Comparison of ENCODE assay signal across 31 cellular contexts in genomic region chr12:85664429-85664828, GRCh38.
"Had no signal": no experiment of that assay in that cellular context is flagged by ENCODE, and none has a peak within 500 bp of the region (broad histone marks: within the 10 kb centered on the region; RNA-seq: fewer than 3 reads in every experiment).

No MANE protein-coding gene starts in this region.

- DNase-seq: activated CD4-positive, alpha-beta memory T cell treated with anti-CD3 and anti-CD28 coated beads for 36 hours; activated CD4-positive, alpha-beta T cell treated with anti-CD3 and anti-CD28 coated beads for 36 hours; activated CD4-positive, alpha-beta T cell treated with anti-CD3 and anti-CD28 coated beads, Interleukin-2, amount 10 ng/mL, durations not matched to agents 24 days and 14 days; activated CD4-positive, CD25-positive, alpha-beta regulatory T cell; activated CD4-positive, CD25-positive, alpha-beta regulatory T cell treated with anti-CD3 and anti-CD28 coated beads, Interleukin-2, amount 50 U/mL, for 72 hours; activated CD8-positive, alpha-beta memory T cell treated with anti-CD3 and anti-CD28 coated beads, Interleukin-2, amount 10 ng/mL, durations not matched to agents 7 days and 5 days; activated CD8-positive, alpha-beta memory T cell treated with anti-CD3 and anti-CD28 coated beads, Interleukin-2, amount 50 U/mL, for 4 hours; activated CD8-positive, alpha-beta T cell treated with anti-CD3 and anti-CD28 coated beads, Interleukin-2, amount 10 ng/mL, durations not matched to agents 7 days and 5 days; activated effector memory CD4-positive, alpha-beta T cell treated with anti-CD3 and anti-CD28 coated beads, Interleukin-2, amount 50 U/mL, for 16 hours; activated naive CD4-positive, alpha-beta T cell treated with anti-CD3 and anti-CD28 coated beads for 36 hours; activated naive CD8-positive, alpha-beta T cell treated with anti-CD3 and anti-CD28 coated beads for 36 hours; activated naive CD8-positive, alpha-beta T cell treated with anti-CD3 and anti-CD28 coated beads, Interleukin-2, amount 50 U/mL, for 24 hours; activated T-cell treated with anti-CD3 and anti-CD28 coated beads, Interleukin-2, amount 50 U/mL, for 1 hour; activated T-cell treated with anti-CD3 and anti-CD28 coated beads, Interleukin-2, amount 50 U/mL, for 48 hours; adrenal gland; amygdala; aorta; body of pancreas; caudate nucleus; colonic mucosa; effector CD8-positive, alpha-beta T cell; foreskin fibroblast; heart right ventricle; T-helper 2 cell had no signal

- H3K27ac Mint-ChIP-seq: activated CD4-positive, alpha-beta memory T cell treated with anti-CD3 and anti-CD28 coated beads for 36 hours; activated CD4-positive, alpha-beta T cell treated with anti-CD3 and anti-CD28 coated beads for 36 hours; activated CD4-positive, alpha-beta T cell treated with anti-CD3 and anti-CD28 coated beads, Interleukin-2, amount 10 ng/mL, durations not matched to agents 24 days and 14 days; activated CD8-positive, alpha-beta memory T cell treated with anti-CD3 and anti-CD28 coated beads, Interleukin-2, amount 10 ng/mL, durations not matched to agents 7 days and 5 days; activated CD8-positive, alpha-beta T cell treated with anti-CD3 and anti-CD28 coated beads, Interleukin-2, amount 10 ng/mL, durations not matched to agents 7 days and 5 days; activated naive CD4-positive, alpha-beta T cell treated with anti-CD3 and anti-CD28 coated beads for 36 hours; activated naive CD4-positive, alpha-beta T cell treated with anti-CD3 and anti-CD28 coated beads, Interleukin-2, amount 50 U/mL, for 24 hours; activated naive CD8-positive, alpha-beta T cell treated with anti-CD3 and anti-CD28 coated beads for 36 hours; activated naive CD8-positive, alpha-beta T cell treated with anti-CD3 and anti-CD28 coated beads, Interleukin-2, amount 50 U/mL, for 24 hours; activated T-helper 1 cell treated with anti-CD3 and anti-CD28 coated beads, Interleukin-12 subunit alpha, Interleukin-12 subunit beta, Interleukin-2, Interleukin-4 antibody, amounts not matched to agents 30 ng/mL and 10 ng/mL and 1 ng/mL, durations not matched to agents 14 hours and 24 hours and 36 hours; activated T-helper 2 cell treated with anti-CD3 and anti-CD28 coated beads, Interferon-gamma antibody, Interleukin-2, Interleukin-4, amounts not matched to agents 10 μg/mL and 5 μg/mL and 100 μg/mL, durations not matched to agents 14 hours and 24 hours and 36 hours had no signal

- FAIRE-seq: endometrium, endothelial cell of umbilical vein had no signal

- H3K36me3 Mint-ChIP-seq: activated CD4-positive, alpha-beta memory T cell treated with anti-CD3 and anti-CD28 coated beads for 36 hours; activated CD8-positive, alpha-beta memory T cell treated with anti-CD3 and anti-CD28 coated beads, Interleukin-2, amount 10 ng/mL, durations not matched to agents 7 days and 5 days; activated naive CD4-positive, alpha-beta T cell treated with anti-CD3 and anti-CD28 coated beads, Interleukin-2, amount 50 U/mL, for 24 hours; activated naive CD8-positive, alpha-beta T cell treated with anti-CD3 and anti-CD28 coated beads for 36 hours had no signal

- H3K4me1 Mint-ChIP-seq: activated CD4-positive, alpha-beta T cell treated with anti-CD3 and anti-CD28 coated beads for 36 hours; activated CD4-positive, alpha-beta T cell treated with anti-CD3 and anti-CD28 coated beads, Interleukin-2, amount 10 ng/mL, durations not matched to agents 24 days and 14 days; activated CD8-positive, alpha-beta memory T cell treated with anti-CD3 and anti-CD28 coated beads, Interleukin-2, amount 10 ng/mL, durations not matched to agents 7 days and 5 days; activated naive CD4-positive, alpha-beta T cell treated with anti-CD3 and anti-CD28 coated beads, Interleukin-2, amount 50 U/mL, for 24 hours; activated naive CD8-positive, alpha-beta T cell treated with anti-CD3 and anti-CD28 coated beads for 36 hours; activated naive CD8-positive, alpha-beta T cell treated with anti-CD3 and anti-CD28 coated beads, Interleukin-2, amount 50 U/mL, for 24 hours had no signal

- H3K4me3 Mint-ChIP-seq: activated CD4-positive, alpha-beta memory T cell treated with anti-CD3 and anti-CD28 coated beads for 36 hours; activated CD4-positive, alpha-beta T cell treated with anti-CD3 and anti-CD28 coated beads for 36 hours; activated CD4-positive, alpha-beta T cell treated with anti-CD3 and anti-CD28 coated beads, Interleukin-2, amount 10 ng/mL, durations not matched to agents 24 days and 14 days; activated CD8-positive, alpha-beta memory T cell treated with anti-CD3 and anti-CD28 coated beads, Interleukin-2, amount 10 ng/mL, durations not matched to agents 7 days and 5 days; activated CD8-positive, alpha-beta T cell treated with anti-CD3 and anti-CD28 coated beads, Interleukin-2, amount 10 ng/mL, durations not matched to agents 7 days and 5 days; activated naive CD4-positive, alpha-beta T cell treated with anti-CD3 and anti-CD28 coated beads for 36 hours; activated naive CD4-positive, alpha-beta T cell treated with anti-CD3 and anti-CD28 coated beads, Interleukin-2, amount 50 U/mL, for 24 hours; activated naive CD8-positive, alpha-beta T cell treated with anti-CD3 and anti-CD28 coated beads for 36 hours; activated naive CD8-positive, alpha-beta T cell treated with anti-CD3 and anti-CD28 coated beads, Interleukin-2, amount 50 U/mL, for 24 hours; activated T-helper 1 cell treated with anti-CD3 and anti-CD28 coated beads, Interleukin-12 subunit alpha, Interleukin-12 subunit beta, Interleukin-2, Interleukin-4 antibody, amounts not matched to agents 30 ng/mL and 10 ng/mL and 1 ng/mL, durations not matched to agents 14 hours and 24 hours and 36 hours had no signal

- ATAC-seq: activated CD4-positive, alpha-beta T cell treated with anti-CD3 and anti-CD28 coated beads for 36 hours; activated CD8-positive, alpha-beta memory T cell treated with anti-CD3 and anti-CD28 coated beads, Interleukin-2, amount 10 ng/mL, durations not matched to agents 7 days and 5 days; activated CD8-positive, alpha-beta T cell treated with anti-CD3 and anti-CD28 coated beads, Interleukin-2, amount 10 ng/mL, durations not matched to agents 7 days and 5 days; activated naive CD8-positive, alpha-beta T cell treated with anti-CD3 and anti-CD28 coated beads, Interleukin-2, amount 50 U/mL, for 24 hours; body of pancreas; esophagus mucosa; gastroesophageal sphincter; heart right ventricle had no signal

- H3K9me3 Mint-ChIP-seq: activated CD4-positive, alpha-beta T cell treated with anti-CD3 and anti-CD28 coated beads, Interleukin-2, amount 10 ng/mL, durations not matched to agents 24 days and 14 days; activated T-helper 2 cell treated with anti-CD3 and anti-CD28 coated beads, Interferon-gamma antibody, Interleukin-2, Interleukin-4, amounts not matched to agents 10 μg/mL and 5 μg/mL and 100 μg/mL, durations not matched to agents 14 hours and 24 hours and 36 hours had no signal

- H3K27me3 Mint-ChIP-seq: activated CD4-positive, alpha-beta memory T cell treated with anti-CD3 and anti-CD28 coated beads for 36 hours; activated CD4-positive, alpha-beta T cell treated with anti-CD3 and anti-CD28 coated beads for 36 hours; activated CD4-positive, alpha-beta T cell treated with anti-CD3 and anti-CD28 coated beads, Interleukin-2, amount 10 ng/mL, durations not matched to agents 24 days and 14 days; activated CD8-positive, alpha-beta memory T cell treated with anti-CD3 and anti-CD28 coated beads, Interleukin-2, amount 10 ng/mL, durations not matched to agents 7 days and 5 days; activated naive CD4-positive, alpha-beta T cell treated with anti-CD3 and anti-CD28 coated beads, Interleukin-2, amount 50 U/mL, for 24 hours; activated naive CD8-positive, alpha-beta T cell treated with anti-CD3 and anti-CD28 coated beads for 36 hours; activated naive CD8-positive, alpha-beta T cell treated with anti-CD3 and anti-CD28 coated beads, Interleukin-2, amount 50 U/mL, for 24 hours had no signal
